8 cellular contexts compared by ENCODE assay signal in the genomic region with DNA sequence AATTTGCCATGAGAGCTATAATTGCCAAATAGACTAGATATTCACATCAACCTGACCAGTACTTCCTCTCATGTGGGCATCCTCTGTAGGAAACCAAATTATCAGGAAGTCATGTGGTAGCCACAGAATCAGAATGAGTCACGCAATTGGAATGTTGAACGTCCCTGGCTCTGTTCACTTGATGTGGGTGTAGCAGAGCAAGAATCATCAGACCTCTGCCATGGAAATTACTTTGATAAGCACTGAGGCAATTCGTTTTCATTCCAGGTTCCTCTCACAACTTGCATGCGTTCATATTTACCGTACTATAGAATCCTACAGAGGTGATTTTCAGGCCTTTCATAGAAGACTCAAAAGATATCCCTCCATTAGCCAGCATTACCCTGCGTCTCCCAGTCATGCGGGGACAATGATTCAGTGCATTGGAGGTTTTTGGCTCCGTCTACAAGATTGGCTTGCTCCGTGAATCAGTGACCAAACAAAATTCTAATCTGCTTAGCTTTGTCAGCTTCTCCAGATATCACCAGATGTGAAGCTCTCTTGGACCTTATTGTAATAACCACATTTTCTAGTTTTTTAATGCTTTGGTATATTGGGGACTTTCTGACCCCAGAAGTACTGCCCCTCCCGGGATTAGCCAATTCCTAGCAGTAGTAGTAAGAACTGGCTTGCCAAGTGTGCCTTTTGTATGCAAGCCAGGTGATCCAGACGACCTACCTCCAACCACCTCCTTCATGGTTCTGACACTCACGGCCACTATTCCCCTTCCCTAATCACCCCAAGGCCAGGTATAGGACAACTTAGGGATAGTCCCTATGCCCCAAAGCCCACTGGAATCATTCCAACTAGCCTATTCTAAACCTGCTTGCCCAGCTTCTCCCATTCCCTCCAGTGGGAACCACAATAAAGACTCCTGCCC.
DNase-seq lines count a peak whose midpoint lies in the region; ATAC-seq and TF ChIP-seq lines count a peak whose summit lies in the region.

No MANE protein-coding gene starts in this region.

- peak overlapping the region; percentile 1 for H3K4me3 ChIP-seq in A673 (ENCODE audit: low read depth, low read length, poor library complexity, severe bottlenecking)

- H3K36me3 ChIP-seq in A673 (ENCODE audit: insufficient read depth, low read length, poor library complexity, severe bottlenecking), result no peaks in the 10 kb centered on the region

- CTCF ChIA-PET in A673 (lab: Charles Lee), result interaction anchor here (0.5 kb wide), 1 partner anchor 168 kb away, joined by 5 read pairs; no protein-coding TSS in a partner anchor

- DNase-seq in A673 (ENCODE audit: low spot score) (peak; percentile 96), HUDEP-2 (lab: John Stamatoyannopoulos, UW; ENCODE audit: unreplicated experiment in 76 of 76) (peak in 51 of 76 experiments; percentile 1 to 69 (median 18)), SW480 (ENCODE audit: low spot score) (peak; percentile 95), glomerular visceral epithelial cell (ENCODE audit: extremely low spot score) (peak; percentile 93), pulmonary artery endothelial cell (ENCODE audit: low read depth, low spot score) (peak; percentile 84), NCI-H524 (lab: John Stamatoyannopoulos, UW) (no peak)
- no peak for DNase-seq in stimulated activated naive CD8-positive, alpha-beta T cell treated with anti-CD3 and anti-CD28 coated beads, Interleukin-15, Interleukin-2, amounts not matched to agents 100 U/mL and 50 U/mL, for 24 hours

- POLR2A ChIA-PET in A673 (lab: Charles Lee; ENCODE audit: low non-redundant PET), result no interaction called here

- no peak for TF ChIP-seq CTCF in A673 (conservative IDR thresholded peaks at IDR 0.05; ENCODE audit: low read depth, low read length)

- intact Hi-C loops in A673 (cut with micrococcal nuclease; ENCODE audit: unreplicated experiment), result no loop called here

- H3K27ac ChIP-seq in A673 (ENCODE audit: low read depth, low read length, poor library complexity, severe bottlenecking), result peak overlapping the region; percentile 75

- no peaks in the 10 kb centered on the region for H3K9me3 ChIP-seq in A673 (ENCODE audit: low read depth, low read length, poor library complexity, severe bottlenecking)

- ATAC-seq in GM18520 (IDR thresholded peaks at IDR 0.05; ENCODE audit: unreplicated experiment), result no peak
- no peak for ATAC-seq in stimulated activated naive CD8-positive, alpha-beta T cell treated with anti-CD3 and anti-CD28 coated beads, Interleukin-15, Interleukin-2, amounts not matched to agents 100 U/mL and 50 U/mL, for 24 hours

- H3K27me3 ChIP-seq in A673 (replicated peaks; ENCODE audit: insufficient read depth, low read depth, low read length, poor library complexity), result no peaks in the 10 kb centered on the region

- H3K4me1 ChIP-seq in A673 (ENCODE audit: insufficient read depth, low read length, poor library complexity, severe bottlenecking), result peaks cover 79% of the 10 kb centered on the region

- BruUV-seq in A673 (replicated peaks; lab: Mats Ljungman, UMichigan), result TSS peak; percentile 81

Comparison
In these comparisons a context has a peak if more than half of its experiments do, and no peak if none do; other contexts are left out.
1. DNase-seq: peak in A673 (single experiment), HUDEP-2 (51 of 76), SW480 (single experiment), glomerular visceral epithelial cell (single experiment) and pulmonary artery endothelial cell (single experiment); none in NCI-H524 (0 of 2) and stimulated activated naive CD8-positive, alpha-beta T cell treated with anti-CD3 and anti-CD28 coated beads, Interleukin-15, Interleukin-2, amounts not matched to agents 100 U/mL and 50 U/mL, for 24 hours (single experiment).